In genomic region chr11:83572521-83572920, GRCh38 we compare ENCODE assay signal across 22 cellular contexts.
"Had no signal": no experiment of that assay in that cellular context is flagged by ENCODE, and none has a peak within 500 bp of the region (broad histone marks: within the 10 kb centered on the region; RNA-seq: fewer than 3 reads in every experiment).

No MANE protein-coding gene starts in this region.

- H3K9me3 Mint-ChIP-seq: activated naive CD4-positive, alpha-beta T cell treated with anti-CD3 and anti-CD28 coated beads for 36 hours; activated T-cell treated with anti-CD3 and anti-CD28 coated beads, Interleukin-2, amount 50 U/mL, for 4 hours had no signal

- H3K4me3 Mint-ChIP-seq: activated CD8-positive, alpha-beta memory T cell treated with anti-CD3 and anti-CD28 coated beads, Interleukin-2, amount 10 ng/mL, durations not matched to agents 7 days and 5 days; activated naive CD4-positive, alpha-beta T cell treated with anti-CD3 and anti-CD28 coated beads for 36 hours; activated naive CD8-positive, alpha-beta T cell; activated T-cell treated with anti-CD3 and anti-CD28 coated beads, Interleukin-2, amount 50 U/mL, for 4 hours had no signal

- H3K36me3 Mint-ChIP-seq: activated CD8-positive, alpha-beta memory T cell treated with anti-CD3 and anti-CD28 coated beads, Interleukin-2, amount 10 ng/mL, durations not matched to agents 7 days and 5 days; activated naive CD8-positive, alpha-beta T cell had no signal

- H3K36me3 ChIP-seq: WERI-Rb-1 had no signal

- DNase-seq: activated CD4-positive, alpha-beta T cell treated with anti-CD3 and anti-CD28 coated beads for 48 hours; activated CD4-positive, alpha-beta T cell treated with anti-CD3 and anti-CD28 coated beads, Interleukin-2, amount 50 U/mL, for 48 hours; activated CD8-positive, alpha-beta memory T cell treated with anti-CD3 and anti-CD28 coated beads, Interleukin-2, amount 10 ng/mL, durations not matched to agents 7 days and 5 days; activated gamma-delta T cell; activated naive CD4-positive, alpha-beta T cell treated with anti-CD3 and anti-CD28 coated beads for 36 hours; activated T-cell treated with anti-CD3 and anti-CD28 coated beads, Interleukin-2, amount 50 U/mL, for 4 hours; amygdala; caudate nucleus; Kasumi-1; NCI-H1436 treated with DMSO at 0.1 percent for 48 hours; NCI-H187; NCI-H2081; NCI-H2171; NCI-H2227 treated with DMSO at 0.1 percent for 48 hours; NCI-H446 treated with DMSO at 0.1 percent for 48 hours; NCI-H524 treated with DMSO at 0.1 percent for 48 hours; NCI-H774; SIG-M5; T-helper 1 cell; WERI-Rb-1 had no signal

- H3K27ac ChIP-seq: WERI-Rb-1 had no signal

- H3K4me1 Mint-ChIP-seq: activated CD8-positive, alpha-beta memory T cell treated with anti-CD3 and anti-CD28 coated beads, Interleukin-2, amount 10 ng/mL, durations not matched to agents 7 days and 5 days had no signal

- H3K27ac Mint-ChIP-seq: activated CD8-positive, alpha-beta memory T cell treated with anti-CD3 and anti-CD28 coated beads, Interleukin-2, amount 10 ng/mL, durations not matched to agents 7 days and 5 days; activated naive CD4-positive, alpha-beta T cell treated with anti-CD3 and anti-CD28 coated beads for 36 hours; activated naive CD8-positive, alpha-beta T cell had no signal

- ATAC-seq: activated CD4-positive, CD25-positive, alpha-beta regulatory T cell treated with anti-CD3 and anti-CD28 coated beads, Interleukin-2, amount 50 U/mL, for 24 hours; activated CD8-positive, alpha-beta memory T cell treated with anti-CD3 and anti-CD28 coated beads, Interleukin-2, amount 10 ng/mL, durations not matched to agents 7 days and 5 days; activated T-cell treated with anti-CD3 and anti-CD28 coated beads, Interleukin-2, amount 50 U/mL, for 4 hours had no signal
